8 cellular contexts compared by ENCODE assay signal in the genomic region with DNA sequence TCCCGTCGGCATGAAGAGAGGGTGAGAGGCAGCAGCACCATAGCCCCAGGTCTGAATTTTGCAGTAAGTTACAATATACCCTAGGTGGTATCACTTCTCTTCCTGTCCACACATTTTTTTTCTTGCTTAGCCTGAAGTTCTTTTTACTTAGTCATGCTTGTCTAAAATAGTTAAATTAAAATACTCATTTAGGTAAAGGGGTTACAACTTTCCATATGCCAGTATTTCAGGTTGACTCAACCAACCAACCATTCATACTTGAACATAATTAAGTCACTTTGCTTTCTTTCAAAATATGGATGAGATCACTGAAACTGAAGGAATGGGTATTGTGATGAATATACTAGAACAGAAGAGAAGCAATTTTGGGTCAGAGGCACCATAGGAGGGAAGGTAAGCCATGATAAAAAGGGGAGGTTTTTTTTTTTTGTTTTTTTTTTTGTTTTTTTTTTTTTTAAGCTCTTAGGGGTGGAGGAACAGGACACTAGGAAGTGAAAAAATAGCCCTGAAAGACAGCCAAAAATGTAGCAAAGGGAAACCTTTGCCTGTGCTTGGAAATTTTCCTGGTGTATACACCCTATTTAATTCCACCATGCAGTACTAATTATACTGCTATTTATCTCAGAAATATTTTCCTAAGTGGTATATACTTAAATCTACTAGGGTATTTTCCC. TPM values are rescaled to one million over a fixed set of nuclear protein-coding genes. Genes with fewer than 3 reads are reported as not detected.
A peak's percentile ranks its signal among the peaks of the same experiment; 100 is the strongest.
DNase-seq lines count a peak whose midpoint lies in the region; ATAC-seq and TF ChIP-seq lines count a peak whose summit lies in the region.

No MANE protein-coding gene starts in this region.

- no peaks in the 10 kb centered on the region for H3K36me3 ChIP-seq in upper lobe of left lung
- no peaks in the 10 kb centered on the region for H3K36me3 ChIP-seq in BE2C

- TF ChIP-seq EP300 in upper lobe of left lung (IDR thresholded peaks at IDR 0.05): no peak

- no peak overlapping the region for H3K27ac ChIP-seq in upper lobe of left lung

- no peak for TF ChIP-seq CTCF in upper lobe of left lung (IDR thresholded peaks at IDR 0.05)
- TF ChIP-seq CTCF in BE2C (IDR thresholded peaks at IDR 0.05; ENCODE audit: low read depth, low read length): no peak

- ATAC-seq in GM18508 (IDR thresholded peaks at IDR 0.05; ENCODE audit: insufficient read depth, unreplicated experiment) (peak; percentile 78), GM21723 (IDR thresholded peaks at IDR 0.05; ENCODE audit: unreplicated experiment) (peak; percentile 71), upper lobe of left lung (ENCODE audit: low FRiP score in 2 of 2) (no peak)

- no peak for TF ChIP-seq POLR2A in upper lobe of left lung (IDR thresholded peaks at IDR 0.05)

- 73 to 80% methylated on average over 1 to 2 of the region's 2 CpGs for WGBS in upper lobe of left lung, 2 donors

- H3K27me3 ChIP-seq in upper lobe of left lung (no peaks in the 10 kb centered on the region), BE2C (no peaks in the 10 kb centered on the region)

- no peak overlapping the region for H3K4me3 ChIP-seq in upper lobe of left lung
- H3K4me3 ChIP-seq in BE2C (ENCODE audit: low read depth, low read length): no peak overlapping the region

- no peaks in the 10 kb centered on the region for H3K4me1 ChIP-seq in upper lobe of left lung
- H3K4me1 ChIP-seq in BE2C: no peaks in the 10 kb centered on the region

- DNase-seq in M059J (ENCODE audit: low read depth) (peak; percentile 62), kidney glomerular epithelial cell (lab: John Stamatoyannopoulos, UW) (peak; percentile 3), upper lobe of left lung (no peak), BE2C (no peak), DMS79 treated with DMSO at 0.1 percent for 48 hours (lab: John Stamatoyannopoulos, UW) (no peak), GOT3 (lab: John Stamatoyannopoulos, UW) (no peak)

- H3K9me3 ChIP-seq in upper lobe of left lung: no peaks in the 10 kb centered on the region
- no peaks in the 10 kb centered on the region for H3K9me3 ChIP-seq in BE2C

RNA-seq across cellular contexts. Expression of gene RPS6KA3, which starts 41.8 kb away (rescaled TPM):
- total RNA-seq in M059J (2014; rRNA removed; shearing (Covaris generic)): 36.1 and 47.9 TPM in 2 replicates
- 10 to 100 TPM; 24.6 to 93.0 (median 58.4) TPM for total RNA-seq in upper lobe of left lung
- 11.4 TPM for polyA plus RNA-seq in BE2C (2012; ENCODE audit: insufficient read depth, insufficient read length, low read depth)

Comparison
In these comparisons a context has a peak if more than half of its experiments do, and no peak if none do; other contexts are left out.
1. ATAC-seq: peak in GM18508 (single experiment) and GM21723 (single experiment); none in upper lobe of left lung (0 of 2).
2. DNase-seq: peak in M059J (single experiment) and kidney glomerular epithelial cell (single experiment); none in upper lobe of left lung (0 of 2), BE2C (single experiment), DMS79 treated with DMSO at 0.1 percent for 48 hours (single experiment) and GOT3 (single experiment).